1 cellular context compared by ENCODE assay signal in the genomic region with DNA sequence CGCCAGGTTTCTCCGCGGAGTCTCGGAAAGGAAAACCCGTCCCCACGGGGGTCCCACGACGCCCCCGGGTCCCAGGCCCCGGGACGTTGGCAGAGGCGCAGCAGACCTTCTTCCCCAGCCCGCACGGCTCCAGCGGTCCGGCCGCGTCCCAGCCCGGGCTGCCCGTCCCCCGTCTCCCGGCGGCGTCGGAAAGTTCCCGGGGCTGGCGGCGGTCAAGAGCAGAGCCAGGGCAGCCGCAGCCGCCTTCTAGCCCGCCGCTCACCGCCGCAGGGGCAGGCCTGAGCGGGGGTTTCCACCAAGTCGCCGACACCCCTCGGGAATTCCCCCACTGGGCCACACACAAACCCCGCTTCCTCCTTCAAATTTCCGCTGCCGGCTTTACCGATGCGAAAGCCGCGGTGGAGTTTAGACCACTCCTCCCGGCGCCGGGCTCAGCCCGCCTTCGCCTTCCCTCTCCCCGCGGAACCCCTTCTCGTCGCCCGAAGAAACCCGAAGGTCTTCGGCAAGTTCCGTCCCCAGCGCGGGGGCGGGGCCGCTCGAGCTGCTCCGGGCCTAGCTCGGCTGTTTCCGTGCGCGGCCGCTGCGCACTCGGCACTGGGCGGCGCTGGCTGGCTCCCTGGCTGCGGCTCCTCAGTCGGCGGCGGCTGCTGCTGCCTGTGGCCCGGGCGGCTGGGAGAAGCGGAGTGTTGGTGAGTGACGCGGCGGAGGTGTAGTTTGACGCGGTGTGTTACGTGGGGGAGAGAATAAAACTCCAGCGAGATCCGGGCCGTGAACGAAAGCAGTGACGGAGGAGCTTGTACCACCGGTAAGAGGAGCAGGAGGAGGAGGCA.
TF ChIP-seq lines count a peak whose summit lies in the region.

A gene (plus strand): TSS at position 633 of the 830 bp plus-strand sequence. CDS start 25,674 bp downstream, outside the sequence.

TF ChIP-seq in HepG2, 621 proteins besides CTCF, POLR2A, EP300 and RAD21 (continued from another document and continues in another):
- TF ChIP-seq, protein P1, sequence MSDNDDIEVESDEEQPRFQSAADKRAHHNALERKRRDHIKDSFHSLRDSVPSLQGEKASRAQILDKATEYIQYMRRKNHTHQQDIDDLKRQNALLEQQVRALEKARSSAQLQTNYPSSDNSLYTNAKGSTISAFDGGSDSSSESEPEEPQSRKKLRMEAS (IDR thresholded peaks at IDR 0.05): peak; percentile 52
- TF ChIP-seq PHF21A (CRISPR knock-in tag; IDR thresholded peaks at IDR 0.05) (peak; percentile 85), HMG20A (CRISPR knock-in tag; IDR thresholded peaks at IDR 0.05; ENCODE audit: borderline replicate concordance) (peak; percentile 39; the same call in 1 of the 2 replicates), NFATC3 (CRISPR knock-in tag; IDR thresholded peaks at IDR 0.05) (no peak; the same call in 1 of the 2 replicates), ZMYM4 (CRISPR knock-in tag; IDR thresholded peaks at IDR 0.05) (peak; percentile 89), GTF2F1 (IDR thresholded peaks at IDR 0.05; ENCODE audit: low read length) (no peak; the same call in 1 of the 2 replicates), SRY (CRISPR knock-in tag; IDR thresholded peaks at IDR 0.05) (no peak), ZNF747 (CRISPR knock-in tag; IDR thresholded peaks at IDR 0.05; ENCODE audit: borderline replicate concordance) (peak; percentile 83), ATF7-NPFF (CRISPR knock-in tag; IDR thresholded peaks at IDR 0.05; ENCODE audit: low read depth) (peak; percentile 82), NBN (conservative IDR thresholded peaks at IDR 0.05) (no peak), SCMH1 (CRISPR knock-in tag; IDR thresholded peaks at IDR 0.05; ENCODE audit: borderline replicate concordance) (no peak), ZFX (CRISPR knock-in tag; IDR thresholded peaks at IDR 0.05; ENCODE audit: low read depth) (peak; percentile 88), JUNB (CRISPR knock-in tag; IDR thresholded peaks at IDR 0.05; ENCODE audit: borderline replicate concordance) (no peak; the same call in 1 of the 2 replicates), POLR2AphosphoS2 (IDR thresholded peaks at IDR 0.05; ENCODE audit: low read depth, low read length) (peak; percentile 76; the same call in 1 of the 2 replicates), ZNF180 (CRISPR knock-in tag; IDR thresholded peaks at IDR 0.05; ENCODE audit: borderline replicate concordance, low read depth) (no peak), YEATS4 (CRISPR knock-in tag; IDR thresholded peaks at IDR 0.05; ENCODE audit: borderline replicate concordance) (peak; percentile 47; the same call in 1 of the 2 replicates), ATAD3A (CRISPR knock-in tag; IDR thresholded peaks at IDR 0.05) (0 out of 2 replicates have a peak, but pooled peaks have one; percentile 44), ZNF501 (CRISPR knock-in tag; IDR thresholded peaks at IDR 0.05) (peak; percentile 99), ZNF883 (CRISPR knock-in tag; IDR thresholded peaks at IDR 0.05; ENCODE audit: not compliant biosample characterization) (no peak), RAD51 (IDR thresholded peaks at IDR 0.05; ENCODE audit: borderline replicate concordance) (no peak), ERF (CRISPR knock-in tag; IDR thresholded peaks at IDR 0.05) (peak; percentile 86; the same call in 1 of the 2 replicates), SAP130 (CRISPR knock-in tag; IDR thresholded peaks at IDR 0.05; ENCODE audit: low read depth) (peak; percentile 83), ZNF660 (CRISPR knock-in tag; IDR thresholded peaks at IDR 0.05; ENCODE audit: borderline replicate concordance, low read depth) (no peak), ZSCAN30 (CRISPR knock-in tag; IDR thresholded peaks at IDR 0.05) (no peak), SOX13 (IDR thresholded peaks at IDR 0.05) (no peak), SOX13 (CRISPR knock-in tag; conservative IDR thresholded peaks at IDR 0.05 in 1 of 2, IDR thresholded peaks at IDR 0.05 in 1 of 2) (peak in 1 of 2 experiments; percentile 33; a peak in 1 of 4 replicates), ZNF383 (CRISPR knock-in tag; IDR thresholded peaks at IDR 0.05; ENCODE audit: borderline replicate concordance) (peak; percentile 98; the same call in 1 of the 2 replicates), ARNTL (CRISPR knock-in tag; IDR thresholded peaks at IDR 0.05) (peak; percentile 78; the same call in 1 of the 2 replicates), ARID2 (CRISPR knock-in tag; IDR thresholded peaks at IDR 0.05; ENCODE audit: borderline replicate concordance) (no peak), PHF20 (CRISPR knock-in tag; IDR thresholded peaks at IDR 0.05) (peak; percentile 58)
- TF ChIP-seq, protein P2, sequence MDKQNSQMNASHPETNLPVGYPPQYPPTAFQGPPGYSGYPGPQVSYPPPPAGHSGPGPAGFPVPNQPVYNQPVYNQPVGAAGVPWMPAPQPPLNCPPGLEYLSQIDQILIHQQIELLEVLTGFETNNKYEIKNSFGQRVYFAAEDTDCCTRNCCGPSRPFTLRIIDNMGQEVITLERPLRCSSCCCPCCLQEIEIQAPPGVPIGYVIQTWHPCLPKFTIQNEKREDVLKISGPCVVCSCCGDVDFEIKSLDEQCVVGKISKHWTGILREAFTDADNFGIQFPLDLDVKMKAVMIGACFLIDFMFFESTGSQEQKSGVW (CRISPR knock-in tag; IDR thresholded peaks at IDR 0.05; ENCODE audit: borderline replicate concordance): no peak; the same call in 1 of the 2 replicates
- TF ChIP-seq, protein P3, sequence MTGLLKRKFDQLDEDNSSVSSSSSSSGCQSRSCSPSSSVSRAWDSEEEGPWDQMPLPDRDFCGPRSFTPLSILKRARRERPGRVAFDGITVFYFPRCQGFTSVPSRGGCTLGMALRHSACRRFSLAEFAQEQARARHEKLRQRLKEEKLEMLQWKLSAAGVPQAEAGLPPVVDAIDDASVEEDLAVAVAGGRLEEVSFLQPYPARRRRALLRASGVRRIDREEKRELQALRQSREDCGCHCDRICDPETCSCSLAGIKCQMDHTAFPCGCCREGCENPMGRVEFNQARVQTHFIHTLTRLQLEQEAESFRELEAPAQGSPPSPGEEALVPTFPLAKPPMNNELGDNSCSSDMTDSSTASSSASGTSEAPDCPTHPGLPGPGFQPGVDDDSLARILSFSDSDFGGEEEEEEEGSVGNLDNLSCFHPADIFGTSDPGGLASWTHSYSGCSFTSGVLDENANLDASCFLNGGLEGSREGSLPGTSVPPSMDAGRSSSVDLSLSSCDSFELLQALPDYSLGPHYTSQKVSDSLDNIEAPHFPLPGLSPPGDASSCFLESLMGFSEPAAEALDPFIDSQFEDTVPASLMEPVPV (CRISPR knock-in tag; IDR thresholded peaks at IDR 0.05): no peak; the same call in 1 of the 2 replicates
- TF ChIP-seq, protein P4, sequence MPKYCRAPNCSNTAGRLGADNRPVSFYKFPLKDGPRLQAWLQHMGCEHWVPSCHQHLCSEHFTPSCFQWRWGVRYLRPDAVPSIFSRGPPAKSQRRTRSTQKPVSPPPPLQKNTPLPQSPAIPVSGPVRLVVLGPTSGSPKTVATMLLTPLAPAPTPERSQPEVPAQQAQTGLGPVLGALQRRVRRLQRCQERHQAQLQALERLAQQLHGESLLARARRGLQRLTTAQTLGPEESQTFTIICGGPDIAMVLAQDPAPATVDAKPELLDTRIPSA (CRISPR knock-in tag; IDR thresholded peaks at IDR 0.05; ENCODE audit: borderline replicate concordance): peak; percentile 98; the same call in 1 of the 2 replicates
- TF ChIP-seq, protein P5, sequence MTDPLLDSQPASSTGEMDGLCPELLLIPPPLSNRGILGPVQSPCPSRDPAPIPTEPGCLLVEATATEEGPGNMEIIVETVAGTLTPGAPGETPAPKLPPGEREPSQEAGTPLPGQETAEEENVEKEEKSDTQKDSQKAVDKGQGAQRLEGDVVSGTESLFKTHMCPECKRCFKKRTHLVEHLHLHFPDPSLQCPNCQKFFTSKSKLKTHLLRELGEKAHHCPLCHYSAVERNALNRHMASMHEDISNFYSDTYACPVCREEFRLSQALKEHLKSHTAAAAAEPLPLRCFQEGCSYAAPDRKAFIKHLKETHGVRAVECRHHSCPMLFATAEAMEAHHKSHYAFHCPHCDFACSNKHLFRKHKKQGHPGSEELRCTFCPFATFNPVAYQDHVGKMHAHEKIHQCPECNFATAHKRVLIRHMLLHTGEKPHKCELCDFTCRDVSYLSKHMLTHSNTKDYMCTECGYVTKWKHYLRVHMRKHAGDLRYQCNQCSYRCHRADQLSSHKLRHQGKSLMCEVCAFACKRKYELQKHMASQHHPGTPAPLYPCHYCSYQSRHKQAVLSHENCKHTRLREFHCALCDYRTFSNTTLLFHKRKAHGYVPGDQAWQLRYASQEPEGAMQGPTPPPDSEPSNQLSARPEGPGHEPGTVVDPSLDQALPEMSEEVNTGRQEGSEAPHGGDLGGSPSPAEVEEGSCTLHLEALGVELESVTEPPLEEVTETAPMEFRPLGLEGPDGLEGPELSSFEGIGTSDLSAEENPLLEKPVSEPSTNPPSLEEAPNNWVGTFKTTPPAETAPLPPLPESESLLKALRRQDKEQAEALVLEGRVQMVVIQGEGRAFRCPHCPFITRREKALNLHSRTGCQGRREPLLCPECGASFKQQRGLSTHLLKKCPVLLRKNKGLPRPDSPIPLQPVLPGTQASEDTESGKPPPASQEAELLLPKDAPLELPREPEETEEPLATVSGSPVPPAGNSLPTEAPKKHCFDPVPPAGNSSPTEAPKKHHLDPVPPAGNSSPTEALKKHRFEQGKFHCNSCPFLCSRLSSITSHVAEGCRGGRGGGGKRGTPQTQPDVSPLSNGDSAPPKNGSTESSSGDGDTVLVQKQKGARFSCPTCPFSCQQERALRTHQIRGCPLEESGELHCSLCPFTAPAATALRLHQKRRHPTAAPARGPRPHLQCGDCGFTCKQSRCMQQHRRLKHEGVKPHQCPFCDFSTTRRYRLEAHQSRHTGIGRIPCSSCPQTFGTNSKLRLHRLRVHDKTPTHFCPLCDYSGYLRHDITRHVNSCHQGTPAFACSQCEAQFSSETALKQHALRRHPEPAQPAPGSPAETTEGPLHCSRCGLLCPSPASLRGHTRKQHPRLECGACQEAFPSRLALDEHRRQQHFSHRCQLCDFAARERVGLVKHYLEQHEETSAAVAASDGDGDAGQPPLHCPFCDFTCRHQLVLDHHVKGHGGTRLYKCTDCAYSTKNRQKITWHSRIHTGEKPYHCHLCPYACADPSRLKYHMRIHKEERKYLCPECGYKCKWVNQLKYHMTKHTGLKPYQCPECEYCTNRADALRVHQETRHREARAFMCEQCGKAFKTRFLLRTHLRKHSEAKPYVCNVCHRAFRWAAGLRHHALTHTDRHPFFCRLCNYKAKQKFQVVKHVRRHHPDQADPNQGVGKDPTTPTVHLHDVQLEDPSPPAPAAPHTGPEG (CRISPR knock-in tag; IDR thresholded peaks at IDR 0.05): no peak; the same call in none of the 2 replicates
- TF ChIP-seq, protein P6, sequence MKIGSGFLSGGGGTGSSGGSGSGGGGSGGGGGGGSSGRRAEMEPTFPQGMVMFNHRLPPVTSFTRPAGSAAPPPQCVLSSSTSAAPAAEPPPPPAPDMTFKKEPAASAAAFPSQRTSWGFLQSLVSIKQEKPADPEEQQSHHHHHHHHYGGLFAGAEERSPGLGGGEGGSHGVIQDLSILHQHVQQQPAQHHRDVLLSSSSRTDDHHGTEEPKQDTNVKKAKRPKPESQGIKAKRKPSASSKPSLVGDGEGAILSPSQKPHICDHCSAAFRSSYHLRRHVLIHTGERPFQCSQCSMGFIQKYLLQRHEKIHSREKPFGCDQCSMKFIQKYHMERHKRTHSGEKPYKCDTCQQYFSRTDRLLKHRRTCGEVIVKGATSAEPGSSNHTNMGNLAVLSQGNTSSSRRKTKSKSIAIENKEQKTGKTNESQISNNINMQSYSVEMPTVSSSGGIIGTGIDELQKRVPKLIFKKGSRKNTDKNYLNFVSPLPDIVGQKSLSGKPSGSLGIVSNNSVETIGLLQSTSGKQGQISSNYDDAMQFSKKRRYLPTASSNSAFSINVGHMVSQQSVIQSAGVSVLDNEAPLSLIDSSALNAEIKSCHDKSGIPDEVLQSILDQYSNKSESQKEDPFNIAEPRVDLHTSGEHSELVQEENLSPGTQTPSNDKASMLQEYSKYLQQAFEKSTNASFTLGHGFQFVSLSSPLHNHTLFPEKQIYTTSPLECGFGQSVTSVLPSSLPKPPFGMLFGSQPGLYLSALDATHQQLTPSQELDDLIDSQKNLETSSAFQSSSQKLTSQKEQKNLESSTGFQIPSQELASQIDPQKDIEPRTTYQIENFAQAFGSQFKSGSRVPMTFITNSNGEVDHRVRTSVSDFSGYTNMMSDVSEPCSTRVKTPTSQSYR (CRISPR knock-in tag; IDR thresholded peaks at IDR 0.05; ENCODE audit: borderline replicate concordance): peak; percentile 16; the same call in 1 of the 2 replicates
- TF ChIP-seq, protein P7, sequence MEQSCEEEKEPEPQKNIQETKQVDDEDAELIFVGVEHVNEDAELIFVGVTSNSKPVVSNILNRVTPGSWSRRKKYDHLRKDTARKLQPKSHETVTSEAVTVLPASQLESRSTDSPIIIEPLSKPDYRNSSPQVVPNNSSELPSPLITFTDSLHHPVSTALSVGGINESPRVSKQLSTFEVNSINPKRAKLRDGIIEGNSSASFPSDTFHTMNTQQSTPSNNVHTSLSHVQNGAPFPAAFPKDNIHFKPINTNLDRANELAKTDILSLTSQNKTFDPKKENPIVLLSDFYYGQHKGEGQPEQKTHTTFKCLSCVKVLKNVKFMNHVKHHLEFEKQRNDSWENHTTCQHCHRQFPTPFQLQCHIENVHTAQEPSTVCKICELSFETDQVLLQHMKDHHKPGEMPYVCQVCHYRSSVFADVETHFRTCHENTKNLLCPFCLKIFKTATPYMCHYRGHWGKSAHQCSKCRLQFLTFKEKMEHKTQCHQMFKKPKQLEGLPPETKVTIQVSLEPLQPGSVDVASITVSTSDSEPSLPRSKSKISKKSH (CRISPR knock-in tag; IDR thresholded peaks at IDR 0.05; ENCODE audit: borderline replicate concordance): peak; percentile 67
- TF ChIP-seq, protein P8, sequence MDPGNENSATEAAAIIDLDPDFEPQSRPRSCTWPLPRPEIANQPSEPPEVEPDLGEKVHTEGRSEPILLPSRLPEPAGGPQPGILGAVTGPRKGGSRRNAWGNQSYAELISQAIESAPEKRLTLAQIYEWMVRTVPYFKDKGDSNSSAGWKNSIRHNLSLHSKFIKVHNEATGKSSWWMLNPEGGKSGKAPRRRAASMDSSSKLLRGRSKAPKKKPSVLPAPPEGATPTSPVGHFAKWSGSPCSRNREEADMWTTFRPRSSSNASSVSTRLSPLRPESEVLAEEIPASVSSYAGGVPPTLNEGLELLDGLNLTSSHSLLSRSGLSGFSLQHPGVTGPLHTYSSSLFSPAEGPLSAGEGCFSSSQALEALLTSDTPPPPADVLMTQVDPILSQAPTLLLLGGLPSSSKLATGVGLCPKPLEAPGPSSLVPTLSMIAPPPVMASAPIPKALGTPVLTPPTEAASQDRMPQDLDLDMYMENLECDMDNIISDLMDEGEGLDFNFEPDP (CRISPR knock-in tag; conservative IDR thresholded peaks at IDR 0.05): 0 out of 2 replicates have a peak, but pooled peaks have one; percentile 79
- TF ChIP-seq, protein P9, sequence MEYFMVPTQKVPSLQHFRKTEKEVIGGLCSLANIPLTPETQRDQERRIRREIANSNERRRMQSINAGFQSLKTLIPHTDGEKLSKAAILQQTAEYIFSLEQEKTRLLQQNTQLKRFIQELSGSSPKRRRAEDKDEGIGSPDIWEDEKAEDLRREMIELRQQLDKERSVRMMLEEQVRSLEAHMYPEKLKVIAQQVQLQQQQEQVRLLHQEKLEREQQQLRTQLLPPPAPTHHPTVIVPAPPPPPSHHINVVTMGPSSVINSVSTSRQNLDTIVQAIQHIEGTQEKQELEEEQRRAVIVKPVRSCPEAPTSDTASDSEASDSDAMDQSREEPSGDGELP (IDR thresholded peaks at IDR 0.05; ENCODE audit: borderline replicate concordance, low read depth): no peak
